In genomic region chr20:51487076-51487475, GRCh38 we compare ENCODE assay signal across 1 cellular context.
TF ChIP-seq lines count a peak whose summit lies in the region.

No MANE protein-coding gene starts in this region.

TF ChIP-seq in HepG2, 621 proteins besides CTCF, POLR2A, EP300 and RAD21 (continued from another document):
- TF ChIP-seq ZNF567 (CRISPR knock-in tag; IDR thresholded peaks at IDR 0.05; ENCODE audit: borderline replicate concordance) (no peak), ZNF407 (CRISPR knock-in tag; IDR thresholded peaks at IDR 0.05; ENCODE audit: not compliant biosample characterization) (no peak), CBFB (CRISPR knock-in tag; IDR thresholded peaks at IDR 0.05) (no peak), ZNF350 (CRISPR knock-in tag; IDR thresholded peaks at IDR 0.05; ENCODE audit: borderline replicate concordance, low read depth) (no peak), ZBTB20 (CRISPR knock-in tag; IDR thresholded peaks at IDR 0.05; ENCODE audit: borderline replicate concordance, low read depth) (no peak), YY1 (IDR thresholded peaks at IDR 0.05; ENCODE audit: insufficient read depth, insufficient replicate concordance, low read depth, low read length) (no peak), ZNF557 (CRISPR knock-in tag; IDR thresholded peaks at IDR 0.05) (no peak), ZNF746 (CRISPR knock-in tag; IDR thresholded peaks at IDR 0.05) (no peak), ATF7 (IDR thresholded peaks at IDR 0.05) (no peak), ATF7 (CRISPR knock-in tag; IDR thresholded peaks at IDR 0.05) (no peak), ARHGAP35 (CRISPR knock-in tag; IDR thresholded peaks at IDR 0.05; ENCODE audit: borderline replicate concordance) (no peak), SPEN (CRISPR knock-in tag; IDR thresholded peaks at IDR 0.05; ENCODE audit: low read depth) (no peak), ZNF570 (CRISPR knock-in tag; IDR thresholded peaks at IDR 0.05; ENCODE audit: borderline replicate concordance) (no peak), ZNF879 (CRISPR knock-in tag; IDR thresholded peaks at IDR 0.05) (no peak), HNF1A (IDR thresholded peaks at IDR 0.05; ENCODE audit: low read depth) (no peak), HNF1A (CRISPR knock-in tag; IDR thresholded peaks at IDR 0.05; ENCODE audit: borderline replicate concordance) (no peak), ZBTB10 (CRISPR knock-in tag; IDR thresholded peaks at IDR 0.05; ENCODE audit: borderline replicate concordance) (no peak)
TF ChIP-seq in HepG2: peak in this region for 0.
